11 cellular contexts compared by ENCODE assay signal in the genomic region with DNA sequence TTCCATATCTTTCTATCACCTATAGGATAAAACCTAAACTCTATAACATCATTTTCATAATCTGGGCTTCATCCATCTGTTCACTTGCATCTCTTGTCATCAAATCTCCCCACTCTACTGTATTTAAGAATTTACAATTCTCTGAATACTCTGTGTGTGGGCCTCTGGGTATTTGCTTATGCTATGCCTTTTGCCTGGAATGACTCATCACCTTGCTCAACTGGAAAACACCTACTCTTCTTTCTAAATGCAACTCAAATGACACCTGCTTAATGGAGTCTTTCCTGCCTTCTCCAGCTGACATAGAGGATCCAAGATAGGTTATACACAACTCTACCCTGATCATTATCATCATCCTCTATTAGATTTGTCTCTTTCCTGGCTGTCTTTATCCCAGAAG.
DNase-seq lines count a peak whose midpoint lies in the region; ATAC-seq, FAIRE-seq and TF ChIP-seq lines count a peak whose summit lies in the region.
"Had no signal": no experiment of that assay in that cellular context is flagged by ENCODE, and none has a peak within 500 bp of the region (broad histone marks: within the 10 kb centered on the region; RNA-seq: fewer than 3 reads in every experiment).

No MANE protein-coding gene starts in this region.

- H4K20me1 ChIP-seq in KMS-11 (ENCODE audit: insufficient read depth) (no peaks in the 10 kb centered on the region), HepG2 (ENCODE audit: insufficient read depth, low read length) (no peaks in the 10 kb centered on the region)

- H3K36me3 ChIP-seq in KMS-11 (ENCODE audit: insufficient read depth) (no peaks in the 10 kb centered on the region), HepG2 (replicated peaks in 1 of 2; ENCODE audit: control insufficient read depth in 1 of 2, insufficient read depth in 2 of 2, low read length in 2 of 2) (no peaks in the 10 kb centered on the region)
- H3K36me3 ChIP-seq: pancreas had no signal

- peaks cover 5% of the 10 kb centered on the region for H3K9me3 Mint-ChIP-seq in activated T-helper 1 cell treated with anti-CD3 and anti-CD28 coated beads, Interleukin-12 subunit alpha, Interleukin-12 subunit beta, Interleukin-2, Interleukin-4 antibody, amounts not matched to agents 30 ng/mL and 10 ng/mL and 1 ng/mL, durations not matched to agents 14 hours and 24 hours and 36 hours
- peaks cover 5 to 24% of the 10 kb centered on the region in 2 donors for H3K9me3 Mint-ChIP-seq in activated naive CD4-positive, alpha-beta T cell treated with anti-CD3 and anti-CD28 coated beads, Interleukin-2, amount 50 U/mL, for 72 hours

- peaks cover 12% of the 10 kb centered on the region; the same call in 1 of the 2 replicates for H3K9me3 ChIP-seq in HepG2 (ENCODE audit: low read length)
- H3K9me3 ChIP-seq: pancreas had no signal

- H3K9ac ChIP-seq in KMS-11 (peak overlapping the region; percentile 23; the same call in 1 of the 2 replicates), HepG2 (ENCODE audit: insufficient read depth, low read depth, low read length) (no peak overlapping the region)

- H3K27me3 ChIP-seq in KMS-11 (ENCODE audit: insufficient read depth, low read depth) (no peaks in the 10 kb centered on the region), HepG2 (ENCODE audit: control insufficient read depth in 1 of 2, insufficient read depth in 2 of 2, low read length in 2 of 2) (no peaks in the 10 kb centered on the region)
- H3K27me3 ChIP-seq: pancreas had no signal

- peak; percentile 99 for ATAC-seq in GM18870 (IDR thresholded peaks at IDR 0.05; ENCODE audit: unreplicated experiment)
- ATAC-seq in HG02588 (IDR thresholded peaks at IDR 0.05; ENCODE audit: unreplicated experiment), result peak; percentile 94
- ATAC-seq in HepG2, result no peak
- no peak for ATAC-seq in activated naive CD4-positive, alpha-beta T cell treated with anti-CD3 and anti-CD28 coated beads, Interleukin-2, amount 50 U/mL, for 72 hours

- no peaks in the 10 kb centered on the region for H3K36me3 Mint-ChIP-seq in activated T-helper 1 cell treated with anti-CD3 and anti-CD28 coated beads, Interleukin-12 subunit alpha, Interleukin-12 subunit beta, Interleukin-2, Interleukin-4 antibody, amounts not matched to agents 30 ng/mL and 10 ng/mL and 1 ng/mL, durations not matched to agents 14 hours and 24 hours and 36 hours (ENCODE audit: low read depth)
- H3K36me3 Mint-ChIP-seq in activated naive CD4-positive, alpha-beta T cell treated with anti-CD3 and anti-CD28 coated beads, Interleukin-2, amount 50 U/mL, for 72 hours, result peaks cover 0 to 8% of the 10 kb centered on the region in 2 donors

- intact Hi-C loops in HepG2 (cut with micrococcal nuclease; ENCODE audit: unreplicated experiment), result no loop called here
- intact Hi-C loops in activated T-helper 1 cell treated with anti-CD3 and anti-CD28 coated beads, Interleukin-12 subunit alpha, Interleukin-12 subunit beta, Interleukin-2, Interleukin-4 antibody, amounts not matched to agents 30 ng/mL and 10 ng/mL and 1 ng/mL, durations not matched to agents 14 hours and 24 hours and 36 hours (cut with micrococcal nuclease), result no loop called here

- BruUV-seq in HepG2 (replicated peaks; lab: Mats Ljungman, UMichigan), result no TSS peak

- H3K4me1 ChIP-seq in KMS-11 (ENCODE audit: low read depth, poor library complexity, severe bottlenecking) (peaks cover 56% of the 10 kb centered on the region), HepG2 (ENCODE audit: insufficient read depth, low read length) (no peaks in the 10 kb centered on the region)
- H3K4me1 ChIP-seq: pancreas had no signal

- H3K27ac ChIP-seq in KMS-11, result peak overlapping the region; percentile 79
- no peak overlapping the region for H3K27ac ChIP-seq in HepG2 (ENCODE audit: extremely low read length, insufficient read depth, low read length)
- H3K27ac ChIP-seq: pancreas had no signal

- DNase-seq in HepG2 (ENCODE audit: low spot score) (no peak), CD1c-positive myeloid dendritic cell (ENCODE audit: extremely low spot score) (no peak)
- DNase-seq in activated T-cell treated with anti-CD3 and anti-CD28 coated beads, Interleukin-2, amount 50 U/mL, for 1 hour, result no peak
- no peak for DNase-seq in activated T-helper 1 cell treated with anti-CD3 and anti-CD28 coated beads, Interleukin-12 subunit alpha, Interleukin-12 subunit beta, Interleukin-2, Interleukin-4 antibody, amounts not matched to agents 30 ng/mL and 10 ng/mL and 1 ng/mL, durations not matched to agents 14 hours and 24 hours and 36 hours (ENCODE audit: low spot score)
- no peak for DNase-seq in activated naive CD4-positive, alpha-beta T cell treated with anti-CD3 and anti-CD28 coated beads, Interleukin-2, amount 50 U/mL, for 72 hours (ENCODE audit: low spot score in 2 of 2)
- DNase-seq: activated T-cell treated with anti-CD3 and anti-CD28 coated beads for 4 hours; pancreas; stimulated activated naive CD4-positive, alpha-beta T cell treated with Interleukin-2 at 50 U/mL for 16 hours had no signal

- H3K4me1 Mint-ChIP-seq in activated T-helper 1 cell treated with anti-CD3 and anti-CD28 coated beads, Interleukin-12 subunit alpha, Interleukin-12 subunit beta, Interleukin-2, Interleukin-4 antibody, amounts not matched to agents 30 ng/mL and 10 ng/mL and 1 ng/mL, durations not matched to agents 14 hours and 24 hours and 36 hours (ENCODE audit: low read depth), result no peaks in the 10 kb centered on the region

- TF ChIP-seq POLR2A in HepG2 (IDR thresholded peaks at IDR 0.05; ENCODE audit: insufficient read depth in 1 of 2, low read depth in 2 of 2, low read length in 2 of 2), result no peak

- no peak overlapping the region for H2AFZ ChIP-seq in KMS-11 (ENCODE audit: low read depth)
- no peak overlapping the region for H2AFZ ChIP-seq in HepG2 (ENCODE audit: low read length)

- H3K4me3 ChIP-seq in KMS-11 (IDR thresholded peaks at IDR 0.05; ENCODE audit: insufficient read depth, low read depth, low read length) (no peak overlapping the region), HepG2 (replicated peaks in 1 of 3; ENCODE audit: insufficient read depth in 1 of 3, low read depth in 2 of 3, low read length in 3 of 3) (no peak overlapping the region)
- H3K4me3 ChIP-seq: pancreas had no signal

- TF ChIP-seq EP300 in HepG2 (IDR thresholded peaks at IDR 0.05; ENCODE audit: low read depth in 2 of 2, low read length in 2 of 2), result no peak
- no peak for TF ChIP-seq EP300 in HepG2 (CRISPR knock-in tag; IDR thresholded peaks at IDR 0.05; ENCODE audit: borderline replicate concordance)

- CTCF ChIA-PET in HepG2 (lab: Yijun Ruan, JAX; ENCODE audit: low intra/inter-chr PET ratio, low total read pairs), result no interaction called here

- peak overlapping the region; percentile 65 for H3K4me2 ChIP-seq in KMS-11
- H3K4me2 ChIP-seq in HepG2 (ENCODE audit: low read depth, low read length), result no peak overlapping the region

- FAIRE-seq in HepG2 (lab: Jason Lieb, UNC), result no peak
- FAIRE-seq: pancreas had no signal

- no peak for TF ChIP-seq CTCF in KMS-11 (conservative IDR thresholded peaks at IDR 0.05; ENCODE audit: low read depth, low read length)
- no peak for TF ChIP-seq CTCF in HepG2 (CRISPR knock-in tag; IDR thresholded peaks at IDR 0.05)

- H3K27ac Mint-ChIP-seq in activated T-helper 1 cell treated with anti-CD3 and anti-CD28 coated beads, Interleukin-12 subunit alpha, Interleukin-12 subunit beta, Interleukin-2, Interleukin-4 antibody, amounts not matched to agents 30 ng/mL and 10 ng/mL and 1 ng/mL, durations not matched to agents 14 hours and 24 hours and 36 hours, result no peak overlapping the region
- H3K27ac Mint-ChIP-seq in activated naive CD4-positive, alpha-beta T cell treated with anti-CD3 and anti-CD28 coated beads, Interleukin-2, amount 50 U/mL, for 72 hours, result no peak overlapping the region

- no peak for TF ChIP-seq RAD21 in HepG2 (CRISPR knock-in tag; IDR thresholded peaks at IDR 0.05)

- no peak overlapping the region for H3K4me3 Mint-ChIP-seq in activated T-helper 1 cell treated with anti-CD3 and anti-CD28 coated beads, Interleukin-12 subunit alpha, Interleukin-12 subunit beta, Interleukin-2, Interleukin-4 antibody, amounts not matched to agents 30 ng/mL and 10 ng/mL and 1 ng/mL, durations not matched to agents 14 hours and 24 hours and 36 hours

- in situ Hi-C loops in HepG2 (cut with HindIII; ENCODE audit: extremely low pct_ligation_motif_present, low pct_unique_long_range_greater_than_20kb), result no loop called here

- POLR2A ChIA-PET in HepG2 (lab: Yijun Ruan, JAX), result no interaction called here

- no peaks in the 10 kb centered on the region for H3K27me3 Mint-ChIP-seq in activated T-helper 1 cell treated with anti-CD3 and anti-CD28 coated beads, Interleukin-12 subunit alpha, Interleukin-12 subunit beta, Interleukin-2, Interleukin-4 antibody, amounts not matched to agents 30 ng/mL and 10 ng/mL and 1 ng/mL, durations not matched to agents 14 hours and 24 hours and 36 hours (ENCODE audit: insufficient read depth)

- H3K79me2 ChIP-seq in KMS-11 (ENCODE audit: insufficient read depth, low read depth), result no peaks in the 10 kb centered on the region
- no peaks in the 10 kb centered on the region for H3K79me2 ChIP-seq in HepG2 (ENCODE audit: insufficient read depth, low read length)

TF ChIP-seq in HepG2, 621 proteins besides CTCF, POLR2A, EP300 and RAD21:
- 0 out of 2 replicates have a peak, but pooled peaks have one; percentile 39 for TF ChIP-seq FOSL2 (CRISPR knock-in tag; IDR thresholded peaks at IDR 0.05)
- no peak for TF ChIP-seq ZNF614 (CRISPR knock-in tag; IDR thresholded peaks at IDR 0.05; ENCODE audit: borderline replicate concordance)

Comparison
In these comparisons a context has a peak if more than half of its experiments do, and no peak if none do; other contexts are left out.
1. ATAC-seq: peak in GM18870 (single experiment) and HG02588 (single experiment); none in HepG2 (single experiment) and activated naive CD4-positive, alpha-beta T cell treated with anti-CD3 and anti-CD28 coated beads, Interleukin-2, amount 50 U/mL, for 72 hours (0 of 2).